1 cellular context compared by ENCODE assay signal in genomic region chr1:26861286-26861701, GRCh38.
TF ChIP-seq lines count a peak whose summit lies in the region.

No MANE protein-coding gene starts in this region.

TF ChIP-seq in GM23338, 12 proteins besides CTCF, POLR2A, EP300 and RAD21 (continued from another document):
- TF ChIP-seq ETS1 (IDR thresholded peaks at IDR 0.05), result no peak
- no peak for TF ChIP-seq EZH2phosphoT487 (IDR thresholded peaks at IDR 0.05; ENCODE audit: unreplicated experiment)
- TF ChIP-seq REST (IDR thresholded peaks at IDR 0.05; ENCODE audit: unreplicated experiment), result no peak
- TF ChIP-seq JUNB (IDR thresholded peaks at IDR 0.05; ENCODE audit: unreplicated experiment), result no peak
- TF ChIP-seq POLR2AphosphoS5 (IDR thresholded peaks at IDR 0.05; ENCODE audit: low read depth), result no peak
